Comparison of ENCODE assay signal across 8 cellular contexts in the genomic region with DNA sequence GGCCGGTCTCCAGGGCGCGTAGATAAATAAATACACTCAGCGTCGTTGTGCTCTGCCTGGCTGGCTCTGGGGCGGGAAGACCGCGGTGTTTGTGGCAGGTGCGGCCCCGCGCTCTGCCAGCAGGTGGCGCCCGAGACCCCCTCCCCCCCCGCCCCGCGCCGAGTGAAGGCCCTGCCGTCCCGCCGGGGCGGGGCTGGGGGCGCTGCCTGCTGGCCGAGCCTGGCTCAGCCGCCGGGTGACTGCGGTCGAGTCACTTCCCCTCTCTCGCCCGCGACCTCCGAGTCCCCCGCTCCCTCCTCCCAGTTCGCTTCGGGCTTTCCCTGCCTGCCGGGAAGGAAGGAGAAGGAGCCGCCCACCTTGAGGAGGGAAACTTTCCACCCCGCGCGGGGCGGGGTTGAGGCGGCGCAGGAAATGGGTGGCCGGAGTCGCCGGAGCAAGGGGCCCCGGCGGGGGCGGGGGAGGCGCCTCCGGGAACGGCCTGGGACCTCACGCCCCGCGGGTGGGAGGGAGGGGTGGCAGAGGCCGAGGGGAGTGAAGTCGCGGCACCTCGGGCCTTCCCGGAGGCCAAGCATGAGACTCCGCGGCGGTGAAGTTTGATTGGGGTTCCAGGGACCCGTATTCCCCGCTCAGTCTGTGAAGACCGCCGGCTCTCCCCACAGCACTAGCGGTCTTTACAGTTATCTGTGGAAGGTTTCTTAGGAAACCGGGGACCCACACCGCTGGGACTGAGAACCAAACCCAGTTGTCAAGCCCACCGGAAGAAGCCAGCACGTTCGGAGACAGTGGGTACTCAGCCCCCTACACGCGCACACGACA. TPM values are rescaled to one million over a fixed set of nuclear protein-coding genes. Genes with fewer than 3 reads are reported as not detected.
DNase-seq lines count a peak whose midpoint lies in the region; ATAC-seq, FAIRE-seq and TF ChIP-seq lines count a peak whose summit lies in the region.

No MANE protein-coding gene starts in this region.

- DNase-seq in Caco-2 (peak; percentile 94), GM20000 (ENCODE audit: low spot score) (peak; percentile 98), KG1 (lab: John Stamatoyannopoulos, UW) (peak; percentile 98), head of caudate nucleus (peak in 40 of 42 donors; percentile 51 to 87 (median 74)), pancreas (peak; percentile 86 to 93 (median 92)), thyroid gland (peak; percentile 78 to 80)

- H3K9me3 Mint-ChIP-seq in Caco-2 (ENCODE audit: unreplicated experiment): no peaks in the 10 kb centered on the region
- no peaks in the 10 kb centered on the region for H3K9me3 Mint-ChIP-seq in activated naive CD8-positive, alpha-beta T cell (ENCODE audit: low read depth)

- CTCF ChIA-PET in Caco-2 (lab: Charles Lee): interaction anchor here (1.1 kb wide), 1 partner anchor 20 kb away, joined by 3 read pairs; no protein-coding TSS in a partner anchor

- 3 to 5% methylated on average over 51 to 75 of the region's 75 CpGs for WGBS in pancreas, 2 donors
- whole genome bisulfite sequencing in thyroid gland, 2 donors: 11% methylated on average over 28 of the region's 75 CpGs; no CpG with 5 or more reads in 1 of the 2 donors

- peak overlapping the region; percentile 98 for H3K4me3 Mint-ChIP-seq in Caco-2 (ENCODE audit: unreplicated experiment)
- H3K4me3 Mint-ChIP-seq in activated naive CD8-positive, alpha-beta T cell: peak overlapping the region; percentile 90

- FAIRE-seq in pancreas (lab: Jason Lieb, UNC): no peak

- no peaks in the 10 kb centered on the region for H3K27me3 Mint-ChIP-seq in Caco-2 (ENCODE audit: insufficient read depth, unreplicated experiment)
- no peaks in the 10 kb centered on the region for H3K27me3 Mint-ChIP-seq in activated naive CD8-positive, alpha-beta T cell

- H3K36me3 Mint-ChIP-seq in Caco-2 (ENCODE audit: insufficient read depth, unreplicated experiment): peaks cover 59% of the 10 kb centered on the region
- peaks cover 5% of the 10 kb centered on the region for H3K36me3 Mint-ChIP-seq in activated naive CD8-positive, alpha-beta T cell

- peak overlapping the region; percentile 56 for H3K4me3 ChIP-seq in Caco-2 (ENCODE audit: low read depth, low read length)
- H3K4me3 ChIP-seq in pancreas: peak overlapping the region; percentile 16 to 88 (median 72)
- H3K4me3 ChIP-seq in thyroid gland (replicated peaks in 1 of 3): peak overlapping the region in 1 of 3 donors; percentile 62

- TF ChIP-seq POLR2A in thyroid gland (IDR thresholded peaks at IDR 0.05): no peak

- TF ChIP-seq CTCF in Caco-2 (IDR thresholded peaks at IDR 0.05; ENCODE audit: insufficient read depth in 1 of 2, low read depth in 1 of 2, low read length in 1 of 2, severe bottlenecking in 1 of 2, unreplicated experiment in 1 of 2) (peak; percentile 79 to 93), GM20000 (IDR thresholded peaks at IDR 0.05; ENCODE audit: extremely low read depth, missing control alignments) (peak; percentile 63), pancreas (IDR thresholded peaks at IDR 0.05) (peak; percentile 96 to 99 (median 98)), thyroid gland (IDR thresholded peaks at IDR 0.05) (peak; percentile 41 to 99 (median 92))

- H3K9me3 ChIP-seq in Caco-2: no peaks in the 10 kb centered on the region
- H3K9me3 ChIP-seq in pancreas: no peaks in the 10 kb centered on the region
- H3K9me3 ChIP-seq in thyroid gland: no peaks in the 10 kb centered on the region

- H3K27ac Mint-ChIP-seq in Caco-2 (ENCODE audit: unreplicated experiment): peak overlapping the region; percentile 72
- H3K27ac Mint-ChIP-seq in activated naive CD8-positive, alpha-beta T cell: peak overlapping the region; percentile 91

- ATAC-seq in SK-N-SH treated with all-trans-retinoic acid at 6 μM for 48 hours (peak; percentile 30), pancreas (peak; percentile 48 to 64 (median 60))

- BruUV-seq in Caco-2 (replicated peaks; lab: Mats Ljungman, UMichigan): no TSS peak

- H3K27me3 ChIP-seq in Caco-2 (replicated peaks; ENCODE audit: control insufficient read depth, insufficient read depth, low read length) (no peaks in the 10 kb centered on the region), pancreas (no peaks in the 10 kb centered on the region), thyroid gland (no peaks in the 10 kb centered on the region)

- POLR2A ChIA-PET in Caco-2 (lab: Charles Lee): no interaction called here

- H3K4me1 Mint-ChIP-seq in Caco-2 (ENCODE audit: low read depth, unreplicated experiment): peaks cover 10% of the 10 kb centered on the region
- H3K4me1 Mint-ChIP-seq in activated naive CD8-positive, alpha-beta T cell (ENCODE audit: low read depth): peaks cover 54% of the 10 kb centered on the region

- H3K27ac ChIP-seq in pancreas (peak overlapping the region; percentile 40 to 86 (median 62)), thyroid gland (peak overlapping the region; percentile 6 to 81 (median 63))

- intact Hi-C loops in Caco-2 (cut with micrococcal nuclease; ENCODE audit: unreplicated experiment) (loop anchor here (1.0 to 2.0 kb wide), 2 partner anchors 18 to 33 kb away; no protein-coding TSS in a partner anchor), head of caudate nucleus (cut with DNase I) (no loop called here), pancreas (cut with DNase I) (no loop called here), thyroid gland (cut with DNase I) (no loop called here)

- peaks cover 38% of the 10 kb centered on the region for H3K4me1 ChIP-seq in Caco-2
- peaks cover 13 to 34% (median 13%) of the 10 kb centered on the region in 3 donors for H3K4me1 ChIP-seq in pancreas
- peaks cover 43 to 57% of the 10 kb centered on the region in 2 donors for H3K4me1 ChIP-seq in thyroid gland

- H3K36me3 ChIP-seq in Caco-2 (ENCODE audit: control insufficient read depth, insufficient read depth, low read length): no peaks in the 10 kb centered on the region; the same call in none of the 2 replicates
- H3K36me3 ChIP-seq in pancreas: no peaks in the 10 kb centered on the region
- no peaks in the 10 kb centered on the region for H3K36me3 ChIP-seq in thyroid gland

TF ChIP-seq in SK-N-SH treated with all-trans-retinoic acid at 6 μM for 48 hours, 23 proteins besides CTCF, POLR2A, EP300 and RAD21 (continues in another document):
- TF ChIP-seq ZNF565 (CRISPR knock-in tag; conservative IDR thresholded peaks at IDR 0.05; ENCODE audit: low read depth): no peak
- TF ChIP-seq PPARA (CRISPR knock-in tag; IDR thresholded peaks at IDR 0.05; ENCODE audit: borderline replicate concordance): no peak
- TF ChIP-seq, protein P1, sequence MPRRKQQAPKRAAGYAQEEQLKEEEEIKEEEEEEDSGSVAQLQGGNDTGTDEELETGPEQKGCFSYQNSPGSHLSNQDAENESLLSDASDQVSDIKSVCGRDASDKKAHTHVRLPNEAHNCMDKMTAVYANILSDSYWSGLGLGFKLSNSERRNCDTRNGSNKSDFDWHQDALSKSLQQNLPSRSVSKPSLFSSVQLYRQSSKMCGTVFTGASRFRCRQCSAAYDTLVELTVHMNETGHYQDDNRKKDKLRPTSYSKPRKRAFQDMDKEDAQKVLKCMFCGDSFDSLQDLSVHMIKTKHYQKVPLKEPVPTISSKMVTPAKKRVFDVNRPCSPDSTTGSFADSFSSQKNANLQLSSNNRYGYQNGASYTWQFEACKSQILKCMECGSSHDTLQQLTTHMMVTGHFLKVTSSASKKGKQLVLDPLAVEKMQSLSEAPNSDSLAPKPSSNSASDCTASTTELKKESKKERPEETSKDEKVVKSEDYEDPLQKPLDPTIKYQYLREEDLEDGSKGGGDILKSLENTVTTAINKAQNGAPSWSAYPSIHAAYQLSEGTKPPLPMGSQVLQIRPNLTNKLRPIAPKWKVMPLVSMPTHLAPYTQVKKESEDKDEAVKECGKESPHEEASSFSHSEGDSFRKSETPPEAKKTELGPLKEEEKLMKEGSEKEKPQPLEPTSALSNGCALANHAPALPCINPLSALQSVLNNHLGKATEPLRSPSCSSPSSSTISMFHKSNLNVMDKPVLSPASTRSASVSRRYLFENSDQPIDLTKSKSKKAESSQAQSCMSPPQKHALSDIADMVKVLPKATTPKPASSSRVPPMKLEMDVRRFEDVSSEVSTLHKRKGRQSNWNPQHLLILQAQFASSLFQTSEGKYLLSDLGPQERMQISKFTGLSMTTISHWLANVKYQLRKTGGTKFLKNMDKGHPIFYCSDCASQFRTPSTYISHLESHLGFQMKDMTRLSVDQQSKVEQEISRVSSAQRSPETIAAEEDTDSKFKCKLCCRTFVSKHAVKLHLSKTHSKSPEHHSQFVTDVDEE (CRISPR knock-in tag; IDR thresholded peaks at IDR 0.05): no peak
- TF ChIP-seq ZNF70 (CRISPR knock-in tag; IDR thresholded peaks at IDR 0.05): no peak
- TF ChIP-seq PATZ1 (CRISPR knock-in tag; IDR thresholded peaks at IDR 0.05; ENCODE audit: borderline replicate concordance): no peak

RNA-seq across cellular contexts. Expression of gene EHBP1L1, which starts 1.5 kb away (rescaled TPM):
- 19.2 and 19.6 TPM in 2 replicates for total RNA-seq in Caco-2 (2022)
- total RNA-seq in pancreas: 10 to 100 TPM in 4 of 6 donors, 1 to 10 TPM in 2; 6.5 to 26.2 (median 11.2) TPM
- 10 to 100 TPM; 25.0 to 34.2 TPM for polyA plus RNA-seq in pancreas
- 10 to 100 TPM in 2 of 4 donors, 1 to 10 TPM in 2; 8.6 to 18.8 (median 12.0) TPM for total RNA-seq in thyroid gland

RNA-seq across cellular contexts. Expression of gene FAM89B, which starts 2.0 kb away (rescaled TPM):
- total RNA-seq in Caco-2 (2022) (24.0 and 26.9 TPM in 2 replicates), pancreas (10 to 100 TPM; 22.7 to 45.9 (median 28.6) TPM), thyroid gland (10 to 100 TPM; 26.9 to 55.5 (median 43.2) TPM)
- polyA plus RNA-seq in pancreas: 10 to 100 TPM; 37.3 to 49.1 TPM

RNA-seq across cellular contexts. Expression of gene ZNRD2, which starts 4.1 kb away (rescaled TPM):
- 52.9 and 53.9 TPM in 2 replicates for total RNA-seq in Caco-2 (2022)
- total RNA-seq in pancreas: 10 to 100 TPM; 17.8 to 29.1 (median 20.1) TPM
- polyA plus RNA-seq in pancreas: 10 to 100 TPM; 32.5 to 34.8 TPM
- 10 to 100 TPM; 28.2 to 79.1 (median 41.3) TPM for total RNA-seq in thyroid gland

RNA-seq across cellular contexts. Expression of gene LTBP3, which starts 16.2 kb away (rescaled TPM):
- total RNA-seq in Caco-2 (2022) (87.2 and 91.2 TPM in 2 replicates), pancreas (100 to 1,000 TPM in 1 of 6 donors, 10 to 100 TPM in 5; 44.7 to 119 (median 63.4) TPM), thyroid gland (100 to 1,000 TPM; 195 to 277 (median 222) TPM)
- polyA plus RNA-seq in pancreas: 100 to 1,000 TPM; 118 to 151 TPM

RNA-seq across cellular contexts. Expression of gene KCNK7, which starts 21.2 kb away (rescaled TPM):
- total RNA-seq in Caco-2 (2022): 0.39 and 0.49 TPM in 2 replicates
- under 1 TPM in 3 of 6 donors, not detected in 3; 0.19 to 0.84 (median 0.28) TPM for total RNA-seq in pancreas
- 1 to 10 TPM in 1 of 2 donors, under 1 TPM in 1; 0.91 to 1.6 TPM for polyA plus RNA-seq in pancreas
- 1 to 10 TPM in 1 of 4 donors, not detected in 3; 1.2 TPM for total RNA-seq in thyroid gland
